29 cellular contexts compared by ENCODE assay signal in the genomic region with DNA sequence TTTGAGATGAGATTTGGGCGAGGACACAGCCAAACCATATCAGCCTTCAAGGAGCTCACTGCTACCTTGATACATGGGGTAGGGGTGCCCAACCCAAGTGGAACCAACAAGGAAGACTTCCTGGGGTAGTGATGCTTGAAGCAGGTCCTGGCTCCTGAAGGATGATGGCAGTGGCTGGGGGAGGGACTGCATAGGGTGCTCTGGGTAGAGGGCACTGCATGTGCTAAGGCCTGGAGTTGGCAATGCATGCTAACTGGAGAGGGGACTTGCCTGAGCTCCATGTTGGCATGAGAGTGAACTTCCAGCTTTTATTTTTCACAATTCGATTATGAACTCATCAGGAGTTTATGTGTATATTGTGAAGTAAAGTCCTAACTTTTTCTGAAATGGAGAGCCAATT.
"Had no signal": no experiment of that assay in that cellular context is flagged by ENCODE, and none has a peak within 500 bp of the region (broad histone marks: within the 10 kb centered on the region; RNA-seq: fewer than 3 reads in every experiment).

No MANE protein-coding gene starts in this region.

- H3K36me3 Mint-ChIP-seq: stimulated activated effector memory CD8-positive, alpha-beta T cell treated with anti-CD3 and anti-CD28 coated beads, Interleukin-12 subunit alpha, Interleukin-12 subunit beta, amount 100 ng/mL, for 72 hours; stimulated activated memory B cell treated with anti-CD40 and anti-IgM and Interleukin-4, amounts not matched to agents 10 μg/mL and 1 μg/mL and 100 μg/mL, for 72 hours; stimulated activated naive B cell treated with anti-CD40 and anti-IgM and Interleukin-4, amounts not matched to agents 10 μg/mL and 1 μg/mL and 100 μg/mL, for 72 hours; type B pancreatic cell had no signal

- H3K4me1 ChIP-seq: suprapubic skin, testis, tibial artery, tibial nerve, transverse colon, upper lobe of left lung, upper lobe of right lung, uterus, vagina had no signal

- FAIRE-seq: urothelium cell line had no signal

- H3K4me1 Mint-ChIP-seq: stimulated activated effector memory CD8-positive, alpha-beta T cell treated with anti-CD3 and anti-CD28 coated beads, Interleukin-12 subunit alpha, Interleukin-12 subunit beta, amount 100 ng/mL, for 72 hours; stimulated activated memory B cell treated with anti-CD40 and anti-IgM and Interleukin-4, amounts not matched to agents 10 μg/mL and 1 μg/mL and 100 μg/mL, for 72 hours; stimulated activated naive B cell treated with anti-CD40 and anti-IgM and Interleukin-4, amounts not matched to agents 10 μg/mL and 1 μg/mL and 100 μg/mL, for 72 hours; stimulated activated naive CD8-positive, alpha-beta T cell treated with anti-CD3 and anti-CD28 coated beads, Interleukin-15, amount 100 ng/mL, for 72 hours had no signal

- H3K27me3 ChIP-seq: stomach, suprapubic skin, testis, thyroid gland, tibial nerve, upper lobe of left lung, upper lobe of right lung, uterus, vagina had no signal

- H3K27ac ChIP-seq: stomach, suprapubic skin, testis, thoracic aorta, thyroid gland, tibial artery, tibial nerve, transverse colon, upper lobe of left lung, upper lobe of right lung, uterus, vagina had no signal

- ATAC-seq: stimulated activated memory B cell treated with anti-CD40 and anti-IgM and Interleukin-4, amounts not matched to agents 10 μg/mL and 1 μg/mL and 100 μg/mL, for 72 hours; stimulated activated naive B cell treated with anti-CD40 and anti-IgM and Interleukin-4, amounts not matched to agents 10 μg/mL and 1 μg/mL and 100 μg/mL, for 72 hours; stimulated activated naive CD8-positive, alpha-beta T cell treated with anti-CD3 and anti-CD28 coated beads, Interleukin-15, amount 100 ng/mL, for 72 hours; stimulated activated naive CD8-positive, alpha-beta T cell treated with anti-CD3 and anti-CD28 coated beads, Interleukin-15, Interleukin-2, amounts not matched to agents 100 U/mL and 50 U/mL, for 24 hours; upper lobe of right lung had no signal

- DNase-seq: stimulated activated CD4-positive, alpha-beta T cell treated with anti-CD3 and anti-CD28 coated beads, Interleukin-2, amount 100 ng/mL, for 48 hours; stimulated activated CD4-positive, alpha-beta T cell treated with anti-CD3 and anti-CD28 coated beads, Interleukin-4, amount 100 ng/mL, for 1 hour; stimulated activated CD4-positive, alpha-beta T cell treated with anti-CD3 and anti-CD28 coated beads, Interleukin-4, amount 100 ng/mL, for 24 hours; stimulated activated CD4-positive, alpha-beta T cell treated with anti-CD3 and anti-CD28 coated beads, Interleukin-4, amount 100 ng/mL, for 4 hours; stimulated activated CD8-positive, alpha-beta memory T cell treated with anti-CD3 and anti-CD28 coated beads, Interleukin-4, amount 100 ng/mL, for 48 hours; stimulated activated naive B cell treated with anti-CD40 and anti-IgM and Interleukin-4, amounts not matched to agents 10 μg/mL and 1 μg/mL and 100 μg/mL, for 72 hours; stimulated activated naive CD4-positive, alpha-beta T cell; stimulated activated naive CD4-positive, alpha-beta T cell treated with Interleukin-2 at 50 U/mL for 16 hours; stimulated activated naive CD8-positive, alpha-beta T cell treated with anti-CD3 and anti-CD28 coated beads, Interleukin-15, amount 100 ng/mL, for 72 hours; stimulated activated naive CD8-positive, alpha-beta T cell treated with anti-CD3 and anti-CD28 coated beads, Interleukin-15, Interleukin-2, amounts not matched to agents 100 U/mL and 50 U/mL, for 24 hours; stomach; substantia nigra; testis; thyroid gland; tibial artery; transverse colon; trophoblast cell; upper lobe of left lung; upper lobe of right lung; uterus had no signal

- H3K27ac Mint-ChIP-seq: stimulated activated effector memory CD8-positive, alpha-beta T cell treated with anti-CD3 and anti-CD28 coated beads, Interleukin-12 subunit alpha, Interleukin-12 subunit beta, amount 100 ng/mL, for 72 hours; stimulated activated memory B cell treated with anti-CD40 and anti-IgM and Interleukin-4, amounts not matched to agents 10 μg/mL and 1 μg/mL and 100 μg/mL, for 72 hours; stimulated activated naive B cell treated with anti-CD40 and anti-IgM and Interleukin-4, amounts not matched to agents 10 μg/mL and 1 μg/mL and 100 μg/mL, for 72 hours; stimulated activated naive CD8-positive, alpha-beta T cell treated with anti-CD3 and anti-CD28 coated beads, Interleukin-15, Interleukin-2, amounts not matched to agents 100 ng/mL and 50 ng/mL, for 24 hours; type B pancreatic cell had no signal

- H3K4me3 Mint-ChIP-seq: stimulated activated effector memory CD8-positive, alpha-beta T cell treated with anti-CD3 and anti-CD28 coated beads, Interleukin-12 subunit alpha, Interleukin-12 subunit beta, amount 100 ng/mL, for 72 hours; stimulated activated memory B cell treated with anti-CD40 and anti-IgM and Interleukin-4, amounts not matched to agents 10 μg/mL and 1 μg/mL and 100 μg/mL, for 72 hours; stimulated activated naive B cell treated with anti-CD40 and anti-IgM and Interleukin-4, amounts not matched to agents 10 μg/mL and 1 μg/mL and 100 μg/mL, for 72 hours; stimulated activated naive CD8-positive, alpha-beta T cell treated with anti-CD3 and anti-CD28 coated beads, Interleukin-15, amount 100 ng/mL, for 72 hours; stimulated activated naive CD8-positive, alpha-beta T cell treated with anti-CD3 and anti-CD28 coated beads, Interleukin-15, Interleukin-2, amounts not matched to agents 100 ng/mL and 50 ng/mL, for 24 hours; type B pancreatic cell had no signal

- H3K4me3 ChIP-seq: stomach, suprapubic skin, testis, thoracic aorta, thyroid gland, tibial artery, tibial nerve, transverse colon, upper lobe of left lung, upper lobe of right lung, uterus, vagina had no signal

- H3K9me3 Mint-ChIP-seq: stimulated activated effector memory CD8-positive, alpha-beta T cell treated with anti-CD3 and anti-CD28 coated beads, Interleukin-12 subunit alpha, Interleukin-12 subunit beta, amount 100 ng/mL, for 72 hours; stimulated activated memory B cell treated with anti-CD40 and anti-IgM and Interleukin-4, amounts not matched to agents 10 μg/mL and 1 μg/mL and 100 μg/mL, for 72 hours; stimulated activated naive CD8-positive, alpha-beta T cell treated with anti-CD3 and anti-CD28 coated beads, Interleukin-15, amount 100 ng/mL, for 72 hours; stimulated activated naive CD8-positive, alpha-beta T cell treated with anti-CD3 and anti-CD28 coated beads, Interleukin-15, Interleukin-2, amounts not matched to agents 100 ng/mL and 50 ng/mL, for 24 hours; type B pancreatic cell had no signal

- H3K36me3 ChIP-seq: stomach, suprapubic skin, thoracic aorta, thyroid gland, tibial artery, tibial nerve, transverse colon, upper lobe of left lung, upper lobe of right lung, uterus, vagina had no signal

- H3K9me3 ChIP-seq: stomach, suprapubic skin, testis, thoracic aorta, thyroid gland, tibial artery, tibial nerve, transverse colon, upper lobe of left lung, upper lobe of right lung, uterus, vagina had no signal
